Comparison of ENCODE assay signal across 8 cellular contexts in the genomic region with DNA sequence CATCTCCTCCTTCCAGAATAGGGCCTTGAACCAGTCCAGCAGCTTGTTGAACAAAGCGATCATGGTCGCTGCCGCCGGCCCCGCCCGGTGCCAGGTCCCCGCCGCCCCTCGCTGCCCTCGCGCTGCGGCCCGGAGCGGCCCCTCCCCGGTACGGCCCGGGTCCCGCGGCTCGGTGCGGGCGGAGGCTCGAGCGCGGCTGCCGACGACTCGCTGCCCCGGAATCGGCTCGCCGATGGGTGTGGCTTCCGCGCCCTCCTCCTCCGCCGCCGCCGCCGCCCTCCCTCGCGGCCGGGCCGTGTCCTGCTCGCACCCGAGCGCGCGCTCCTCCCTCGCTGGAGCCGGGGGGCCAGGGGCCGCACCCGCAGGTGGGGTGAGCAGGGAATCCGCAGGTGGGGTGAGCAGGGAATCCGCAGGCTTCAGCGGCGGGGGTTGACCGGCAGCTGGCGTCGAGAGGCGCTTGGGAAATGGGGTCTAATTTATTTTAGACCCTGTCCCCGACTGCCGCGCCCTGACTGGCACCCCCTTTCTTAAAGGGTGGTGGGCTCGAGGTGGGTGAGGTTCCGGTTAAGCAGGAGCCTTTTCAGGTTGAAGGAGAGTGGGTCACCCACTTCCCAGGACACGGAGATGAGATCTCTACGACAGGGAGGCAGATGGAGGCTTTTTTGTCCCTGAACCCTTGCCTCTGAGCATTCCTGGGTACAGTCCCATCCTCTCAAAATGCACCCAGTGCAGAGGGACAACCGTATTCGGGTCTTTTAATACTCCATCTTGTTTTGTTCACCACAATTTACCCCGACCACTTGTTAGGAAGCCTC. TPM values are rescaled to one million over a fixed set of nuclear protein-coding genes. Genes with fewer than 3 reads are reported as not detected.
DNase-seq lines count a peak whose midpoint lies in the region; ATAC-seq and TF ChIP-seq lines count a peak whose summit lies in the region.

Gene ARL8A, minus strand, starts transcription at position 228 of the 815 bp plus-strand sequence. Its CDS starts 165 bp downstream, at position 63.

- peak within 1 kb of the TSS; percentile 80 for H3K4me3 Mint-ChIP-seq in endodermal cell
- peak within 1 kb of the TSS; percentile 97 for H3K4me3 Mint-ChIP-seq in stimulated activated memory B cell treated with anti-CD40 and anti-IgM and Interleukin-4, amounts not matched to agents 10 μg/mL and 1 μg/mL and 100 μg/mL, for 72 hours

- peaks cover 26% of the 10 kb centered on the region for H3K79me2 ChIP-seq in mesendoderm (ENCODE audit: control insufficient read depth, insufficient read depth, low read length)

- peaks cover 22% of the 10 kb centered on the region for H3K4me1 Mint-ChIP-seq in endodermal cell
- peaks cover 27% of the 10 kb centered on the region for H3K4me1 Mint-ChIP-seq in stimulated activated memory B cell treated with anti-CD40 and anti-IgM and Interleukin-4, amounts not matched to agents 10 μg/mL and 1 μg/mL and 100 μg/mL, for 72 hours

- H4K8ac ChIP-seq in mesendoderm (ENCODE audit: low read depth, low read length) = peak within 1 kb of the TSS; percentile 78

- H3K36me3 Mint-ChIP-seq in endodermal cell (ENCODE audit: low read depth) = peaks cover 6% of the 10 kb centered on the region
- peaks cover 8% of the 10 kb centered on the region for H3K36me3 Mint-ChIP-seq in stimulated activated memory B cell treated with anti-CD40 and anti-IgM and Interleukin-4, amounts not matched to agents 10 μg/mL and 1 μg/mL and 100 μg/mL, for 72 hours

- no peaks in the 10 kb centered on the region for H3K9me3 Mint-ChIP-seq in endodermal cell
- H3K9me3 Mint-ChIP-seq in stimulated activated memory B cell treated with anti-CD40 and anti-IgM and Interleukin-4, amounts not matched to agents 10 μg/mL and 1 μg/mL and 100 μg/mL, for 72 hours = no peaks in the 10 kb centered on the region

- H2BK120ac ChIP-seq in mesendoderm (ENCODE audit: low read depth, low read length) = peak within 1 kb of the TSS; percentile 74

- no peaks in the 10 kb centered on the region for H3K9me3 ChIP-seq in endodermal cell (ENCODE audit: control insufficient read depth, low read length)

- H3K27me3 ChIP-seq in endodermal cell (ENCODE audit: control insufficient read depth, insufficient read depth, low read length, poor library complexity, severe bottlenecking) (no peaks in the 10 kb centered on the region), mesendoderm (ENCODE audit: insufficient read depth, low read length, poor library complexity) (no peaks in the 10 kb centered on the region)

- WGBS in endodermal cell (ENCODE audit: insufficient coverage in 1 of 2, insufficient read length in 1 of 2), 2 experiments = 1 to 4% methylated on average over 13 to 70 of the region's 70 CpGs
- no CpG with 5 or more reads among the region's 70 CpGs for WGBS in mesendoderm (ENCODE audit: extremely low coverage, insufficient coverage, low lambda C conversion rate)

- no peak for TF ChIP-seq CTCF in endodermal cell (conservative IDR thresholded peaks at IDR 0.05)

- peaks cover 8% of the 10 kb centered on the region for H3K27me3 Mint-ChIP-seq in endodermal cell (ENCODE audit: insufficient read depth)
- no peaks in the 10 kb centered on the region for H3K27me3 Mint-ChIP-seq in stimulated activated memory B cell treated with anti-CD40 and anti-IgM and Interleukin-4, amounts not matched to agents 10 μg/mL and 1 μg/mL and 100 μg/mL, for 72 hours

- H3K4me1 ChIP-seq in endodermal cell (ENCODE audit: control insufficient read depth, insufficient read depth, low read length) (no peaks in the 10 kb centered on the region), mesendoderm (ENCODE audit: control insufficient read depth, low read depth, low read length) (peaks cover 2% of the 10 kb centered on the region)

- H3K18ac ChIP-seq in mesendoderm (ENCODE audit: low read length) = peak within 1 kb of the TSS; percentile 99

- H3K4me3 ChIP-seq in endodermal cell (ENCODE audit: low read length) = peak within 1 kb of the TSS; percentile 84
- H3K4me3 ChIP-seq in mesendoderm (ENCODE audit: low read length) = peak within 1 kb of the TSS; percentile 80

- peaks cover 18% of the 10 kb centered on the region for H3K79me1 ChIP-seq in mesendoderm (ENCODE audit: low read length)

- H4K5ac ChIP-seq in mesendoderm (ENCODE audit: low read length) = no peak within 1 kb of the TSS

- peak within 1 kb of the TSS; percentile 94 for H3K4me2 ChIP-seq in mesendoderm (ENCODE audit: low read length)

- H3K4ac ChIP-seq in mesendoderm (ENCODE audit: low read depth, low read length) = peak within 1 kb of the TSS; percentile 98

- H3K56ac ChIP-seq in mesendoderm (ENCODE audit: low read length) = peak within 1 kb of the TSS; percentile 95

- peaks cover 16% of the 10 kb centered on the region for H3K36me3 ChIP-seq in endodermal cell (ENCODE audit: control insufficient read depth, insufficient read depth, low read length)
- no peaks in the 10 kb centered on the region for H3K36me3 ChIP-seq in mesendoderm (ENCODE audit: control insufficient read depth, insufficient read depth, low read length)

- ATAC-seq in GM18502 (IDR thresholded peaks at IDR 0.05; ENCODE audit: poor library complexity, unreplicated experiment) = peak; percentile 63
- ATAC-seq in HG02943 (IDR thresholded peaks at IDR 0.05; ENCODE audit: low read depth, unreplicated experiment) = peak; percentile 54
- peak; percentile 84 for ATAC-seq in stimulated activated memory B cell treated with anti-CD40 and anti-IgM and Interleukin-4, amounts not matched to agents 10 μg/mL and 1 μg/mL and 100 μg/mL, for 72 hours

- DNase-seq in A172 (ENCODE audit: low spot score) = no peak
- peak; percentile 31 for DNase-seq in NCI-H345 treated with DMSO at 0.1 percent for 48 hours (lab: John Stamatoyannopoulos, UW; ENCODE audit: unreplicated experiment)
- DNase-seq in activated CD8-positive, alpha-beta memory T cell treated with anti-CD3 and anti-CD28 coated beads, Interleukin-2, amount 50 U/mL, for 4 hours = peak; percentile 71
- peak; percentile 86 for DNase-seq in endodermal cell
- no peak for DNase-seq in mesendoderm

- H2AK5ac ChIP-seq in mesendoderm (ENCODE audit: low read length) = no peak within 1 kb of the TSS

- peak within 1 kb of the TSS; percentile 61 for H3K27ac Mint-ChIP-seq in endodermal cell
- peak within 1 kb of the TSS; percentile 94 for H3K27ac Mint-ChIP-seq in stimulated activated memory B cell treated with anti-CD40 and anti-IgM and Interleukin-4, amounts not matched to agents 10 μg/mL and 1 μg/mL and 100 μg/mL, for 72 hours

- peak within 1 kb of the TSS; percentile 53 for H3K9ac ChIP-seq in endodermal cell (ENCODE audit: extremely low read depth, low read length, poor library complexity, severe bottlenecking)
- H3K9ac ChIP-seq in mesendoderm (ENCODE audit: low read length) = peak within 1 kb of the TSS; percentile 90

- H2BK5ac ChIP-seq in mesendoderm (ENCODE audit: low read length) = no peak within 1 kb of the TSS

- peak within 1 kb of the TSS; percentile 49 for H3K27ac ChIP-seq in endodermal cell (ENCODE audit: low read depth, low read length)
- H3K27ac ChIP-seq in mesendoderm (ENCODE audit: low read depth, low read length) = peak within 1 kb of the TSS; percentile 79

- H3K23ac ChIP-seq in mesendoderm (ENCODE audit: low read length) = no peak within 1 kb of the TSS

- peak within 1 kb of the TSS; percentile 21 for H2BK15ac ChIP-seq in mesendoderm (replicated peaks; ENCODE audit: low read depth)

RNA-seq across cellular contexts. Expression of gene ARL8A, which starts in this region (rescaled TPM):
- 42.6 and 57.9 TPM in 2 replicates for total RNA-seq in A172 (2014; rRNA removed; shearing (Covaris generic))
- 10 to 100 TPM; 72.8 to 82.0 TPM for total RNA-seq in endodermal cell
- 52.4 TPM for polyA plus RNA-seq in endodermal cell (2013, experiment 1 of 2)
- polyA plus RNA-seq in endodermal cell (2013, experiment 2 of 2) = 54.7 TPM
- 32.9 TPM for polyA plus RNA-seq in mesendoderm (2013, experiment 1 of 2)
- 31.1 TPM for polyA plus RNA-seq in mesendoderm (2013, experiment 2 of 2)

Comparison
In these comparisons a context has a peak if more than half of its experiments do, and no peak if none do; other contexts are left out.
1. DNase-seq: peak in NCI-H345 treated with DMSO at 0.1 percent for 48 hours (single experiment), activated CD8-positive, alpha-beta memory T cell treated with anti-CD3 and anti-CD28 coated beads, Interleukin-2, amount 50 U/mL, for 4 hours (single experiment) and endodermal cell (single experiment); none in A172 (single experiment) and mesendoderm (single experiment).
2. Peak in every context shown above with its lines, with median percentiles within 50 percentile points of each other: ATAC-seq.